ENCODE assay signal across 1 cellular context in genomic region chr13:50484472-50485113, GRCh38.
TF ChIP-seq lines count a peak whose summit lies in the region.

No MANE protein-coding gene starts in this region.

TF ChIP-seq in H1, 55 proteins besides CTCF, POLR2A, EP300 and RAD21 (continued from another document):
- TF ChIP-seq KDM1A (IDR thresholded peaks at IDR 0.05; ENCODE audit: borderline replicate concordance, low read length) (no peak), SAP30 (IDR thresholded peaks at IDR 0.05; ENCODE audit: insufficient read depth, insufficient replicate concordance, low read length) (no peak), SIN3A (conservative IDR thresholded peaks at IDR 0.05 in 1 of 2, IDR thresholded peaks at IDR 0.05 in 1 of 2; ENCODE audit: low read depth in 1 of 2, low read length in 2 of 2) (no peak)
